In the genomic region with DNA sequence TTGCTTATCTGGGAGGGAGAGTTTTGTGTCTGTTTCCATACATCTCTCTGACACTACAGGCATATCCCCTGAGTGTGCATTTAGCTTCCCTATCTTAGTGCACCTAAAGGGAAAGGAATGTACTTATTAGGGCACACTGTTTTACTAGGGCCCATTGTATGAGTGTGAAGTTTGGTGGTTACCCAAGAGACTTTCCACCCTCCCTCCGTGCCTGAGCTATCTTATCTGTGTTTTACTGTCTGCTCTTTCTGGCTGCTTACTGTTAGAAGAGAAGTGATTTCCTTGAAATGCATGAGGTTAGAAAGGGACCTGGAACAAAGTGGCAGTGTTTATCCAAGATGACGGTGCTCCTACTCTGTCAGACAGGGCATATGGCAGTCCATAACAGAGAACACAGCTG, we compare ENCODE assay signal across 20 cellular contexts. TPM values are rescaled to one million over a fixed set of nuclear protein-coding genes. Genes with fewer than 3 reads are reported as not detected.
"Had no signal": no experiment of that assay in that cellular context is flagged by ENCODE, and none has a peak within 500 bp of the region (broad histone marks: within the 10 kb centered on the region; RNA-seq: fewer than 3 reads in every experiment).

No MANE protein-coding gene starts in this region.

- H3K36me3 ChIP-seq: esophagus squamous epithelium, right lobe of liver, tibial artery, upper lobe of left lung, uterus had no signal

- H3K4me3 ChIP-seq: esophagus squamous epithelium, psoas muscle, right lobe of liver, tibial artery, upper lobe of left lung, uterus had no signal

- H3K4me1 ChIP-seq: esophagus squamous epithelium, right lobe of liver, tibial artery, upper lobe of left lung, uterus had no signal

- DNase-seq: esophagus squamous epithelium; foreskin melanocyte; hippocampal formation; kidney glomerular epithelial cell; mesendoderm; naive thymus-derived CD4-positive, alpha-beta T cell; nephron progenitor cell; psoas muscle; retina; right lobe of liver; stimulated activated CD4-positive, alpha-beta T cell treated with anti-CD3 and anti-CD28 coated beads, Interleukin-4, amount 100 ng/mL, for 1 hour; tibial artery; upper lobe of left lung; uterus had no signal

- H3K27ac ChIP-seq: esophagus squamous epithelium, psoas muscle, right lobe of liver, tibial artery, upper lobe of left lung, uterus had no signal

- H3K9me3 ChIP-seq: esophagus squamous epithelium, psoas muscle, right lobe of liver, tibial artery, upper lobe of left lung, uterus had no signal

- H3K27me3 ChIP-seq: right lobe of liver, upper lobe of left lung, uterus had no signal

- ATAC-seq: naive thymus-derived CD4-positive, alpha-beta T cell; psoas muscle; right lobe of liver; stimulated activated memory B cell treated with anti-CD40 and anti-IgM and Interleukin-4, amounts not matched to agents 10 μg/mL and 1 μg/mL and 100 μg/mL, for 72 hours had no signal

RNA-seq across cellular contexts. Expression of a gene that starts 8.5 kb away (rescaled TPM):
- total RNA-seq: epithelial cell of proximal tubule; esophagus squamous epithelium; liver; lung microvascular endothelial cell; mononuclear cell; naive thymus-derived CD4-positive, alpha-beta T cell; omental fat pad; right lobe of liver; upper lobe of left lung had no signal
- polyA plus RNA-seq: naive thymus-derived CD4-positive, alpha-beta T cell had no signal
